10 cellular contexts compared by ENCODE assay signal in genomic region chr10:99791831-99792230, GRCh38.
"Had no signal": no experiment of that assay in that cellular context is flagged by ENCODE, and none has a peak within 500 bp of the region (broad histone marks: within the 10 kb centered on the region; RNA-seq: fewer than 3 reads in every experiment).

No MANE protein-coding gene starts in this region.

- DNase-seq: HFFc6, Karpas-422, KBM-7 had no signal

- H3K4me2 ChIP-seq: GM23338, KMS-11 had no signal

- H3K36me3 ChIP-seq: HAP-1 had no signal

- H3K9ac ChIP-seq: KMS-11 had no signal

- ATAC-seq: GM23338, HCT116 had no signal

- FAIRE-seq: H1, H54, HTR-8/SVneo had no signal

- H2AFZ ChIP-seq: GM23338 had no signal

- H3K27ac ChIP-seq: KMS-11 had no signal

- H3K4me3 ChIP-seq: GM23338, HAP-1 had no signal
